9 cellular contexts compared by ENCODE assay signal in genomic region chr10:77711683-77712049, GRCh38.
DNase-seq lines count a peak whose midpoint lies in the region; ATAC-seq and TF ChIP-seq lines count a peak whose summit lies in the region.
"Had no signal": no experiment of that assay in that cellular context is flagged by ENCODE, and none has a peak within 500 bp of the region (broad histone marks: within the 10 kb centered on the region; RNA-seq: fewer than 3 reads in every experiment).

No MANE protein-coding gene starts in this region.

- H3K9me3 ChIP-seq in parathyroid adenoma (ENCODE audit: control insufficient read depth, low read length): no peaks in the 10 kb centered on the region
- H3K9me3 ChIP-seq: heart right ventricle had no signal

- no peak overlapping the region for H3K27ac ChIP-seq in parathyroid adenoma
- H3K27ac ChIP-seq: heart right ventricle had no signal

- no peaks in the 10 kb centered on the region for H3K36me3 Mint-ChIP-seq in brain

- peak overlapping the region; percentile 81 for H3K4me2 ChIP-seq in parathyroid adenoma (ENCODE audit: low read length)

- no peak overlapping the region for H3K9ac ChIP-seq in parathyroid adenoma

- H3K27me3 ChIP-seq in parathyroid adenoma (ENCODE audit: control insufficient read depth, insufficient read depth, low read length): no peaks in the 10 kb centered on the region

- H3K36me3 ChIP-seq in parathyroid adenoma (ENCODE audit: control insufficient read depth, insufficient read depth, low read length): no peaks in the 10 kb centered on the region
- H3K36me3 ChIP-seq: heart right ventricle had no signal

- no peak for DNase-seq in NCI-H2171 (lab: John Stamatoyannopoulos, UW)
- no peak for DNase-seq in SKM-1 treated with dmso at 0.1 percent for 144 hours (lab: John Stamatoyannopoulos, UW; ENCODE audit: unreplicated experiment)
- no peak for DNase-seq in erythroblast (lab: John Stamatoyannopoulos, UW)

- peak overlapping the region; percentile 41 to 71 (median 61) for H3K4me3 Mint-ChIP-seq in brain
- H3K4me3 Mint-ChIP-seq: activated CD4-positive, alpha-beta T cell treated with anti-CD3 and anti-CD28 coated beads for 36 hours had no signal

- no peaks in the 10 kb centered on the region for H3K79me2 ChIP-seq in parathyroid adenoma

- peak overlapping the region; percentile 96 for H2AFZ ChIP-seq in parathyroid adenoma

- peaks cover 0 to 8% (median 0%) of the 10 kb centered on the region in 5 experiments for H3K9me3 Mint-ChIP-seq in brain

- H3K27ac Mint-ChIP-seq in brain: no peak overlapping the region

- ATAC-seq in GM19035 (IDR thresholded peaks at IDR 0.05; ENCODE audit: unreplicated experiment): peak; percentile 10
- ATAC-seq in HG03280 (IDR thresholded peaks at IDR 0.05; ENCODE audit: unreplicated experiment): peak; percentile 7

- H3K4me1 Mint-ChIP-seq in brain: peaks cover 23% of the 10 kb centered on the region

- TF ChIP-seq CTCF in brain (conservative IDR thresholded peaks at IDR 0.05) (peak; percentile 15 to 62), parathyroid adenoma (IDR thresholded peaks at IDR 0.05) (no peak)

- peaks cover 7% of the 10 kb centered on the region for H3K27me3 Mint-ChIP-seq in brain

- H3K4me3 ChIP-seq in parathyroid adenoma (ENCODE audit: low read depth, low read length): no peak overlapping the region

- no peak for TF ChIP-seq POLR2A in erythroblast (IDR thresholded peaks at IDR 0.05; ENCODE audit: low read length)

- H3K4me1 ChIP-seq in parathyroid adenoma: peaks cover 2% of the 10 kb centered on the region
